Comparison of ENCODE assay signal across 22 cellular contexts in the genomic region with DNA sequence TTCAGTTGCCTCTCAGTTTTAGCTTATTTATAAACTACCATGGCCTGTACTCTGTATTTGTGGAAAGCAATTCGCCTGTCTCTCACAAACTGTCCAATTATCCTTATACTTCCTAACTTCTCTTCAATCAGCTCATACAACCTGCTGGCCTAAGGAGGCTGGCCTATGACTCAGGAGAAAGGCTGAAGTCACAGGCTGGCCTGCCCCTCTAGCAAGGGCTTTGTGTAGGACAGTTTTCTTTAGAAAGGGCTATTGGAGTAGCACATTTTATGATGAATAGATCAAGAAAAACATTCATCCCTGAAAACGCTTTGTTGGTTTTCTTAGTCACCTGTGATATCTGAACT.
A peak's percentile ranks its signal among the peaks of the same experiment; 100 is the strongest.
DNase-seq lines count a peak whose midpoint lies in the region; ATAC-seq and TF ChIP-seq lines count a peak whose summit lies in the region.
"Had no signal": no experiment of that assay in that cellular context is flagged by ENCODE, and none has a peak within 500 bp of the region (broad histone marks: within the 10 kb centered on the region; RNA-seq: fewer than 3 reads in every experiment).

No MANE protein-coding gene starts in this region.

- H2AFZ ChIP-seq in GM23248 (peak overlapping the region; percentile 11; the same call in 1 of the 2 replicates), PC-3 (ENCODE audit: low read length) (peak overlapping the region; percentile 39), osteoblast (ENCODE audit: low read length) (no peak overlapping the region)

- no peaks in the 10 kb centered on the region for H4K20me1 ChIP-seq in GM23248 (ENCODE audit: insufficient read depth)
- no peaks in the 10 kb centered on the region for H4K20me1 ChIP-seq in PC-3 (ENCODE audit: low read length)
- no peaks in the 10 kb centered on the region for H4K20me1 ChIP-seq in osteoblast (ENCODE audit: insufficient read depth, low read length)

- H3F3A ChIP-seq in GM23248 (ENCODE audit: insufficient read depth) (peaks cover 11% of the 10 kb centered on the region; the same call in 1 of the 2 replicates), PC-3 (ENCODE audit: low read length, unreplicated experiment) (peaks cover 6% of the 10 kb centered on the region)

- TF ChIP-seq POLR2A in uterus (IDR thresholded peaks at IDR 0.05) = no peak

- WGBS in GM23248 (ENCODE audit: low coverage in 1 of 2, low lambda C conversion rate in 2 of 2, missing lambda C conversion rate in 2 of 2), 2 experiments = 52 to 80% methylated on average over 2 of the region's 2 CpGs

- intact Hi-C loops in PC-3 (cut with micrococcal nuclease) = loop anchor here (5.0 kb wide), 1 partner anchor 35 kb away; no protein-coding TSS in a partner anchor
- intact Hi-C loops in uterus (cut with DNase I; ENCODE audit: low total_unique reads) = no loop called here

- peaks cover 10% of the 10 kb centered on the region for H3K4me1 ChIP-seq in GM23248 (ENCODE audit: insufficient read depth)
- H3K4me1 ChIP-seq in PC-3 (ENCODE audit: insufficient read depth, low read length) = peaks cover 21% of the 10 kb centered on the region
- no peaks in the 10 kb centered on the region for H3K4me1 ChIP-seq in osteoblast (ENCODE audit: insufficient read depth, low read length)
- H3K4me1 ChIP-seq in uterus = no peaks in the 10 kb centered on the region
- H3K4me1 ChIP-seq: gastrocnemius medialis, left lung, SJCRH30, spleen, stomach, upper lobe of right lung had no signal

- H3K27ac ChIP-seq in GM23248 = no peak overlapping the region
- H3K27ac ChIP-seq in PC-3 (ENCODE audit: low read length) = peak overlapping the region; percentile 86
- H3K27ac ChIP-seq in osteoblast (ENCODE audit: low read depth, low read length) = no peak overlapping the region
- H3K27ac ChIP-seq in uterus = no peak overlapping the region
- H3K27ac ChIP-seq: dorsolateral prefrontal cortex, gastrocnemius medialis, left lung, SJCRH30, spleen, stomach, upper lobe of right lung had no signal

- H3K9me2 ChIP-seq in GM23248 (ENCODE audit: insufficient read depth) = no peaks in the 10 kb centered on the region
- H3K9me2 ChIP-seq in PC-3 (replicated peaks; ENCODE audit: low read length) = no peaks in the 10 kb centered on the region

- no peaks in the 10 kb centered on the region for H3K79me2 ChIP-seq in GM23248 (ENCODE audit: insufficient read depth)
- no peaks in the 10 kb centered on the region for H3K79me2 ChIP-seq in PC-3 (ENCODE audit: low read length)
- H3K79me2 ChIP-seq in osteoblast (ENCODE audit: insufficient read depth, low read length) = no peaks in the 10 kb centered on the region

- CTCF ChIA-PET in PC-3 (lab: Charles Lee) (no interaction called here), HEK293T (lab: Yijun Ruan, JAX) (no interaction called here)

- H3K27me3 ChIP-seq in GM23248 (replicated peaks; ENCODE audit: insufficient read depth) (no peaks in the 10 kb centered on the region), PC-3 (ENCODE audit: low read length) (no peaks in the 10 kb centered on the region), osteoblast (ENCODE audit: insufficient read depth, low read length) (no peaks in the 10 kb centered on the region), uterus (no peaks in the 10 kb centered on the region)
- H3K27me3 ChIP-seq: dorsolateral prefrontal cortex, gastrocnemius medialis, left lung, SJCRH30, spleen, stomach, upper lobe of right lung had no signal

- no peaks in the 10 kb centered on the region for H3K36me3 ChIP-seq in GM23248 (ENCODE audit: low read depth)
- H3K36me3 ChIP-seq in PC-3 (ENCODE audit: low read depth, low read length) = no peaks in the 10 kb centered on the region
- H3K36me3 ChIP-seq in osteoblast (ENCODE audit: insufficient read depth, low read length) = no peaks in the 10 kb centered on the region
- no peaks in the 10 kb centered on the region for H3K36me3 ChIP-seq in uterus
- H3K36me3 ChIP-seq: gastrocnemius medialis, left lung, SJCRH30, spleen, stomach, upper lobe of right lung had no signal

- H3K9me3 ChIP-seq in GM23248 (ENCODE audit: low read depth) = no peaks in the 10 kb centered on the region
- no peaks in the 10 kb centered on the region for H3K9me3 ChIP-seq in PC-3 (ENCODE audit: low read length)
- H3K9me3 ChIP-seq in osteoblast (ENCODE audit: low read depth, low read length) = no peaks in the 10 kb centered on the region
- no peaks in the 10 kb centered on the region for H3K9me3 ChIP-seq in uterus
- H3K9me3 ChIP-seq: gastrocnemius medialis, SJCRH30, upper lobe of right lung had no signal

- H3K4me2 ChIP-seq in GM23248 (ENCODE audit: unreplicated experiment) (no peak overlapping the region), PC-3 (ENCODE audit: low read length) (peak overlapping the region; percentile 52), osteoblast (ENCODE audit: insufficient read depth, low read length) (no peak overlapping the region)

- TF ChIP-seq CTCF in PC-3 (conservative IDR thresholded peaks at IDR 0.05; ENCODE audit: low read depth, low read length) = no peak
- TF ChIP-seq CTCF in epithelial cell of esophagus (IDR thresholded peaks at IDR 0.05; ENCODE audit: insufficient read depth, low read depth, low read length, missing control alignments) = no peak
- TF ChIP-seq CTCF in osteoblast (IDR thresholded peaks at IDR 0.05; ENCODE audit: extremely low read depth, low read depth, low read length) = no peak
- TF ChIP-seq CTCF in uterus (IDR thresholded peaks at IDR 0.05) = no peak

- peak; percentile 34 for DNase-seq in GM23248
- DNase-seq in PC-3 = peak; percentile 76
- DNase-seq in epithelial cell of esophagus (ENCODE audit: low read depth) = peak; percentile 23
- peak; percentile 43 for DNase-seq in osteoblast (ENCODE audit: insufficient read length, low spot score, missing footprints)
- no peak for DNase-seq in uterus
- no peak for DNase-seq in HEK293T (ENCODE audit: extremely low spot score)
- DNase-seq in stimulated activated naive CD4-positive, alpha-beta T cell treated with Interleukin-2 at 50 U/mL for 16 hours (lab: John Stamatoyannopoulos, UW) = no peak
- DNase-seq: activated CD4-positive, alpha-beta T cell treated with anti-CD3 and anti-CD28 coated beads, Interleukin-2, amount 10 ng/mL, durations not matched to agents 7 days and 5 days; caudate nucleus; COR-L47; dorsolateral prefrontal cortex; erythroblast; gastrocnemius medialis; left lung; NCI-H2171 treated with DMSO at 0.1 percent for 48 hours; OCI-M1; SJCRH30; spleen; stimulated activated CD4-positive, alpha-beta T cell treated with anti-CD3 and anti-CD28 coated beads, Interleukin-4, amount 100 ng/mL, for 24 hours; stomach; upper lobe of right lung had no signal

- no TSS peak for BruUV-seq in PC-3 (replicated peaks; lab: Mats Ljungman, UMichigan)

- no peak overlapping the region for H3K4me3 ChIP-seq in GM23248
- H3K4me3 ChIP-seq in PC-3 (ENCODE audit: low read length) = no peak overlapping the region
- no peak overlapping the region for H3K4me3 ChIP-seq in epithelial cell of esophagus (ENCODE audit: low read length)
- no peak overlapping the region for H3K4me3 ChIP-seq in osteoblast (ENCODE audit: insufficient read depth, low read length)
- no peak overlapping the region for H3K4me3 ChIP-seq in uterus
- H3K4me3 ChIP-seq: dorsolateral prefrontal cortex, gastrocnemius medialis, left lung, SJCRH30, spleen, stomach, upper lobe of right lung had no signal

- no peak overlapping the region for H3K9ac ChIP-seq in GM23248
- H3K9ac ChIP-seq in PC-3 (ENCODE audit: low read length) = no peak overlapping the region

- peak; percentile 98 for ATAC-seq in PC-3
- ATAC-seq: gastrocnemius medialis, HCT116, left lung, upper lobe of right lung had no signal

- in situ Hi-C loops in GM23248 (cut with MboI) = no loop called here

- POLR2A ChIA-PET in PC-3 (lab: Charles Lee; ENCODE audit: unreplicated experiment) = no interaction called here
- POLR2A ChIA-PET in HEK293T (lab: Yijun Ruan, JAX) = no interaction called here

TF ChIP-seq in HEK293T, 16 proteins besides CTCF, POLR2A, EP300 and RAD21:
- TF ChIP-seq LEF1 (IDR thresholded peaks at IDR 0.05; ENCODE audit: borderline replicate concordance) (no peak), FOXM1 (IDR thresholded peaks at IDR 0.05; ENCODE audit: borderline replicate concordance) (no peak), SP1 (IDR thresholded peaks at IDR 0.05) (no peak), ZNF384 (IDR thresholded peaks at IDR 0.05) (no peak), FOXA1 (IDR thresholded peaks at IDR 0.05) (no peak), BHLHE40 (IDR thresholded peaks at IDR 0.05; ENCODE audit: borderline replicate concordance) (no peak), SUZ12 (IDR thresholded peaks at IDR 0.05) (no peak), CTBP1 (IDR thresholded peaks at IDR 0.05; ENCODE audit: borderline replicate concordance) (no peak), FOXK2 (IDR thresholded peaks at IDR 0.05) (no peak), TARDBP (IDR thresholded peaks at IDR 0.05) (no peak), HDGF (IDR thresholded peaks at IDR 0.05; ENCODE audit: borderline replicate concordance) (no peak), ELF4 (IDR thresholded peaks at IDR 0.05) (no peak), ARNT (IDR thresholded peaks at IDR 0.05) (no peak), NFRKB (IDR thresholded peaks at IDR 0.05) (no peak), L3MBTL2 (conservative IDR thresholded peaks at IDR 0.05) (no peak)
- TF ChIP-seq, protein P1, sequence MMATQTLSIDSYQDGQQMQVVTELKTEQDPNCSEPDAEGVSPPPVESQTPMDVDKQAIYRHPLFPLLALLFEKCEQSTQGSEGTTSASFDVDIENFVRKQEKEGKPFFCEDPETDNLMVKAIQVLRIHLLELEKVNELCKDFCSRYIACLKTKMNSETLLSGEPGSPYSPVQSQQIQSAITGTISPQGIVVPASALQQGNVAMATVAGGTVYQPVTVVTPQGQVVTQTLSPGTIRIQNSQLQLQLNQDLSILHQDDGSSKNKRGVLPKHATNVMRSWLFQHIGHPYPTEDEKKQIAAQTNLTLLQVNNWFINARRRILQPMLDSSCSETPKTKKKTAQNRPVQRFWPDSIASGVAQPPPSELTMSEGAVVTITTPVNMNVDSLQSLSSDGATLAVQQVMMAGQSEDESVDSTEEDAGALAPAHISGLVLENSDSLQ (IDR thresholded peaks at IDR 0.05) = no peak

Comparison
In these comparisons a context has a peak if more than half of its experiments do, and no peak if none do; other contexts are left out.
1. DNase-seq: peak in GM23248 (single experiment), PC-3 (single experiment), epithelial cell of esophagus (single experiment) and osteoblast (single experiment); none in uterus (0 of 2), HEK293T (single experiment) and stimulated activated naive CD4-positive, alpha-beta T cell treated with Interleukin-2 at 50 U/mL for 16 hours (single experiment).